In the genomic region with DNA sequence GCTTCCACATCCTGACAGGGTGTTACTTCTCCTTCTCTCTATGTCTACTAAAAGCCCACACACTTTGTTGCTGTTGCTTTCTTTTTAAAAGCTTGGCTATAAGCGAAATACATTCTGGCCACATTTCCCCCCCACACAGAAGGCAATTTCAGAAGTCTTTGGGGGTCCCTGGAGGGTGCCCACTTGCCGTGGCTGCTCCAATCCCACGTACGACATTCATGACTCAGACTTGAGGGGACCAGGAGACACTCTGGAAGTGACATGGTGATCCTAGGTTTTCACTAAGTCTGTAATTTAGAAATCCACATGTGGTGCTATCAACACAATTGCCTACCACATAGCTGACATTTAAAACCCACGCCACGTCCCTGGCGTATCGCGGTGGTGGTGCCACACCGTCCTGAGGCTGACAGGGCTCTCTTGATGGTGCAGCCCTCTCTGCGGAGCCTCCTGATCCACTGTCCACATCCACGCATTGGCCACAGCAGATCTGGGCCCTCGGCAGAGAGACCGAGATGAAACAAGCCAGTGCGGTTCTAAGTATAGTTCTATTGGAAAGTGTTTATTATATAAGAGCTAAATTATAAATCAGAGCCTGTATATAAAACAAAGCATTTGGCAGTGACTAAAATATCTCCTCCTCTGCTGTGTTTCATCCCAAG, we compare ENCODE assay signal across 21 cellular contexts. TPM values are rescaled to one million over a fixed set of nuclear protein-coding genes. Genes with fewer than 3 reads are reported as not detected.
"Had no signal": no experiment of that assay in that cellular context is flagged by ENCODE, and none has a peak within 500 bp of the region (broad histone marks: within the 10 kb centered on the region; RNA-seq: fewer than 3 reads in every experiment).

No MANE protein-coding gene starts in this region.

- ATAC-seq: activated naive CD8-positive, alpha-beta T cell treated with anti-CD3 and anti-CD28 coated beads, Interleukin-2, amount 50 U/mL, for 24 hours; effector memory CD8-positive, alpha-beta T cell had no signal

- H3K9me3 ChIP-seq: lower lobe of right lung had no signal

- H3K27ac ChIP-seq: WERI-Rb-1 had no signal

- H3K27ac Mint-ChIP-seq: activated naive CD4-positive, alpha-beta T cell treated with anti-CD3 and anti-CD28 coated beads for 36 hours; activated naive CD8-positive, alpha-beta T cell treated with anti-CD3 and anti-CD28 coated beads, Interleukin-2, amount 50 U/mL, for 24 hours; activated T-helper 1 cell treated with anti-CD3 and anti-CD28 coated beads, Interleukin-12 subunit alpha, Interleukin-12 subunit beta, Interleukin-2, Interleukin-4 antibody, amounts not matched to agents 30 ng/mL and 10 ng/mL and 1 ng/mL, durations not matched to agents 14 hours and 24 hours and 36 hours; effector memory CD8-positive, alpha-beta T cell; stimulated activated naive CD8-positive, alpha-beta T cell treated with anti-CD3 and anti-CD28 coated beads, Interleukin-15, Interleukin-2, amounts not matched to agents 100 ng/mL and 50 ng/mL, for 24 hours had no signal

- H3K4me3 Mint-ChIP-seq: activated naive CD4-positive, alpha-beta T cell treated with anti-CD3 and anti-CD28 coated beads for 36 hours; activated naive CD8-positive, alpha-beta T cell treated with anti-CD3 and anti-CD28 coated beads, Interleukin-2, amount 50 U/mL, for 24 hours; activated T-helper 1 cell treated with anti-CD3 and anti-CD28 coated beads, Interleukin-12 subunit alpha, Interleukin-12 subunit beta, Interleukin-2, Interleukin-4 antibody, amounts not matched to agents 30 ng/mL and 10 ng/mL and 1 ng/mL, durations not matched to agents 14 hours and 24 hours and 36 hours; effector memory CD8-positive, alpha-beta T cell; stimulated activated naive CD8-positive, alpha-beta T cell treated with anti-CD3 and anti-CD28 coated beads, Interleukin-15, Interleukin-2, amounts not matched to agents 100 ng/mL and 50 ng/mL, for 24 hours had no signal

- H3K4me3 ChIP-seq: lower lobe of right lung, skin epidermis had no signal

- H3K27me3 Mint-ChIP-seq: activated naive CD8-positive, alpha-beta T cell treated with anti-CD3 and anti-CD28 coated beads, Interleukin-2, amount 50 U/mL, for 24 hours had no signal

- H3K4me1 Mint-ChIP-seq: activated naive CD8-positive, alpha-beta T cell treated with anti-CD3 and anti-CD28 coated beads, Interleukin-2, amount 50 U/mL, for 24 hours had no signal

- DNase-seq: activated CD4-positive, alpha-beta T cell treated with anti-CD3 and anti-CD28 coated beads for 1 hour; activated CD4-positive, alpha-beta T cell treated with anti-CD3 and anti-CD28 coated beads, Interleukin-2, amount 50 U/mL, for 4 hours; activated naive CD4-positive, alpha-beta T cell treated with anti-CD3 and anti-CD28 coated beads for 36 hours; activated naive CD8-positive, alpha-beta T cell treated with anti-CD3 and anti-CD28 coated beads, Interleukin-2, amount 50 U/mL, for 24 hours; activated T-cell treated with anti-CD3 and anti-CD28 coated beads for 4 hours; dermis blood vessel endothelial cell; effector memory CD8-positive, alpha-beta T cell; foreskin fibroblast; hippocampal formation; midbrain; occipital lobe; stimulated activated CD4-positive, alpha-beta T cell treated with anti-CD3 and anti-CD28 coated beads, Interleukin-15, amount 100 ng/mL, for 24 hours; stimulated activated CD4-positive, alpha-beta T cell treated with anti-CD3 and anti-CD28 coated beads, Interleukin-2, amount 100 ng/mL, for 48 hours; SW 1271; T-helper 2 cell; WERI-Rb-1 had no signal

- H3K36me3 ChIP-seq: lower lobe of right lung, WERI-Rb-1 had no signal

RNA-seq across cellular contexts. Expression of a gene that starts 42.4 kb away (rescaled TPM):
- total RNA-seq: activated naive CD4-positive, alpha-beta T cell treated with anti-CD3 and anti-CD28 coated beads for 36 hours; activated T-helper 1 cell treated with anti-CD3 and anti-CD28 coated beads, Interleukin-12 subunit alpha, Interleukin-12 subunit beta, Interleukin-2, Interleukin-4 antibody, amounts not matched to agents 30 ng/mL and 10 ng/mL and 1 ng/mL, durations not matched to agents 14 hours and 24 hours and 36 hours; dermis blood vessel endothelial cell; lower lobe of right lung had no signal
- polyA plus RNA-seq: aorta had no signal
